19 cellular contexts compared by ENCODE assay signal in genomic region chr9:114229236-114229635, GRCh38.
A peak's percentile ranks its signal among the peaks of the same experiment; 100 is the strongest.
DNase-seq lines count a peak whose midpoint lies in the region; ATAC-seq, FAIRE-seq and TF ChIP-seq lines count a peak whose summit lies in the region.
"Had no signal": no experiment of that assay in that cellular context is flagged by ENCODE, and none has a peak within 500 bp of the region (broad histone marks: within the 10 kb centered on the region; RNA-seq: fewer than 3 reads in every experiment).

No MANE protein-coding gene starts in this region.

- H3K9ac ChIP-seq in HepG2 (ENCODE audit: insufficient read depth, low read depth, low read length), result no peak overlapping the region

- no peak overlapping the region for H3K4me2 ChIP-seq in HepG2 (ENCODE audit: low read depth, low read length)
- H3K4me2 ChIP-seq: A549 had no signal

- no peaks in the 10 kb centered on the region for H3K79me2 ChIP-seq in HepG2 (ENCODE audit: insufficient read depth, low read length)

- H2AFZ ChIP-seq in HepG2 (ENCODE audit: low read length), result no peak overlapping the region

- TF ChIP-seq CTCF in HepG2 (CRISPR knock-in tag; IDR thresholded peaks at IDR 0.05), result no peak
- no peak for TF ChIP-seq CTCF in right lobe of liver (IDR thresholded peaks at IDR 0.05)

- CTCF ChIA-PET in HepG2 (lab: Yijun Ruan, JAX; ENCODE audit: low intra/inter-chr PET ratio, low total read pairs), result no interaction called here

- no TSS peak for BruUV-seq in HepG2 (replicated peaks; lab: Mats Ljungman, UMichigan)

- in situ Hi-C loops in HepG2 (cut with HindIII; ENCODE audit: extremely low pct_ligation_motif_present, low pct_unique_long_range_greater_than_20kb), result no loop called here

- intact Hi-C loops in HepG2 (cut with micrococcal nuclease; ENCODE audit: unreplicated experiment) (no loop called here), right lobe of liver (cut with DNase I) (no loop called here)

- no peak for TF ChIP-seq RAD21 in HepG2 (CRISPR knock-in tag; IDR thresholded peaks at IDR 0.05)

- ATAC-seq in HepG2, result no peak
- ATAC-seq in right lobe of liver, result no peak
- ATAC-seq: A549 had no signal

- H3K4me1 ChIP-seq in HepG2 (ENCODE audit: insufficient read depth, low read length) (peaks cover 6% of the 10 kb centered on the region), right lobe of liver (peaks cover 0 to 5% (median 2%) of the 10 kb centered on the region in 4 donors)
- H3K4me1 ChIP-seq: Caco-2, Peyer's patch had no signal

- no peak overlapping the region for H3K27ac ChIP-seq in HepG2 (ENCODE audit: extremely low read length, insufficient read depth, low read length)
- no peak overlapping the region for H3K27ac ChIP-seq in right lobe of liver
- H3K27ac ChIP-seq: A549, Peyer's patch had no signal

- H3K4me3 ChIP-seq in HepG2 (replicated peaks in 1 of 3; ENCODE audit: insufficient read depth in 1 of 3, low read depth in 2 of 3, low read length in 3 of 3) (no peak overlapping the region), right lobe of liver (no peak overlapping the region)
- H3K4me3 ChIP-seq: A549, Peyer's patch had no signal

- H3K36me3 ChIP-seq in HepG2 (replicated peaks in 1 of 2; ENCODE audit: control insufficient read depth in 1 of 2, insufficient read depth in 2 of 2, low read length in 2 of 2) (peaks cover 30 to 77% of the 10 kb centered on the region in 2 experiments; a peak in 4 of 5 replicates), right lobe of liver (no peaks in the 10 kb centered on the region)
- H3K36me3 ChIP-seq: Peyer's patch had no signal

- TF ChIP-seq POLR2A in HepG2 (IDR thresholded peaks at IDR 0.05; ENCODE audit: insufficient read depth in 1 of 2, low read depth in 2 of 2, low read length in 2 of 2) (no peak), right lobe of liver (IDR thresholded peaks at IDR 0.05) (no peak)

- FAIRE-seq in HepG2 (lab: Jason Lieb, UNC), result no peak
- FAIRE-seq in HTR-8/SVneo (lab: Jason Lieb, UNC), result no peak
- FAIRE-seq: A549, H54 had no signal

- H4K20me1 ChIP-seq in HepG2 (ENCODE audit: insufficient read depth, low read length), result no peaks in the 10 kb centered on the region

- H3K9me3 ChIP-seq in HepG2 (ENCODE audit: low read length) (no peaks in the 10 kb centered on the region), right lobe of liver (no peaks in the 10 kb centered on the region)
- H3K9me3 ChIP-seq: A549, Caco-2, Peyer's patch had no signal

- DNase-seq in HepG2 (ENCODE audit: low spot score) (no peak), right lobe of liver (no peak), ecto neural progenitor cell (ENCODE audit: low spot score) (peak; percentile 68), medulla oblongata (ENCODE audit: extremely low spot score) (peak; percentile 37), T-helper 1 cell (no peak), COLO829 (ENCODE audit: low spot score) (no peak), HTR-8/SVneo (ENCODE audit: insufficient read length, low spot score) (no peak), D341Med (ENCODE audit: low spot score) (no peak)
- DNase-seq: Caco-2, DMS79 treated with DMSO at 0.1 percent for 48 hours, GF-D8, Karpas-422, MM.1S, NCI-H2029, NCI-H2171 treated with DMSO at 0.1 percent for 48 hours, Peyer's patch, SHP77 treated with DMSO at 0.1 percent for 48 hours had no signal

- POLR2A ChIA-PET in HepG2 (lab: Yijun Ruan, JAX), result no interaction called here

- no peaks in the 10 kb centered on the region for H3K27me3 ChIP-seq in HepG2 (ENCODE audit: control insufficient read depth in 1 of 2, insufficient read depth in 2 of 2, low read length in 2 of 2)
- H3K27me3 ChIP-seq in right lobe of liver, result no peaks in the 10 kb centered on the region
- H3K27me3 ChIP-seq: Peyer's patch had no signal

- TF ChIP-seq EP300 in HepG2 (IDR thresholded peaks at IDR 0.05; ENCODE audit: low read depth in 2 of 2, low read length in 2 of 2), result no peak
- no peak for TF ChIP-seq EP300 in HepG2 (CRISPR knock-in tag; IDR thresholded peaks at IDR 0.05; ENCODE audit: borderline replicate concordance)

- WGBS in HepG2 (ENCODE audit: low lambda C conversion rate), result 99% methylated on average over 7 of the region's 7 CpGs
- WGBS in right lobe of liver (ENCODE audit: insufficient coverage, low coverage, low lambda C conversion rate, missing lambda C conversion rate), result 98% methylated on average over 4 of the region's 7 CpGs

TF ChIP-seq in HepG2, 621 proteins besides CTCF, POLR2A, EP300 and RAD21:
- TF ChIP-seq CREB1 (IDR thresholded peaks at IDR 0.05) (no peak), CREB1 (CRISPR knock-in tag; IDR thresholded peaks at IDR 0.05) (no peak), AGO2 (optimal IDR thresholded peaks at IDR 0.05; ENCODE audit: low read depth, low read length) (peak; percentile 19), MXD1 (CRISPR knock-in tag; IDR thresholded peaks at IDR 0.05) (no peak), SRSF9 (IDR thresholded peaks at IDR 0.05; ENCODE audit: borderline replicate concordance, insufficient read depth, low read depth, low read length, poor library complexity, severe bottlenecking) (no peak), RBM22 (optimal IDR thresholded peaks at IDR 0.05; ENCODE audit: low read length) (peak; percentile 29), ZNF768 (CRISPR knock-in tag; IDR thresholded peaks at IDR 0.05) (peak; percentile 56; the same call in 1 of the 2 replicates), GABPA (IDR thresholded peaks at IDR 0.05; ENCODE audit: low read depth, low read length) (no peak), GABPA (CRISPR knock-in tag; IDR thresholded peaks at IDR 0.05; ENCODE audit: low read depth) (no peak), SMC3 (IDR thresholded peaks at IDR 0.05; ENCODE audit: low read length) (no peak), ZNF20 (CRISPR knock-in tag; IDR thresholded peaks at IDR 0.05) (no peak), HNRNPUL1 (IDR thresholded peaks at IDR 0.05; ENCODE audit: low read depth, low read length) (no peak), ZC3H4 (CRISPR knock-in tag; IDR thresholded peaks at IDR 0.05; ENCODE audit: borderline replicate concordance) (no peak)

Comparison
In these comparisons a context has a peak if more than half of its experiments do, and no peak if none do; other contexts are left out.
1. DNase-seq: peak in ecto neural progenitor cell (single experiment) and medulla oblongata (single experiment); none in HepG2 (single experiment), right lobe of liver (0 of 3), T-helper 1 cell (0 of 5), COLO829 (single experiment), HTR-8/SVneo (single experiment) and D341Med (single experiment).